ENCODE assay signal across 10 cellular contexts in genomic region chr15:50188793-50189192, GRCh38. TPM values are rescaled to one million over a fixed set of nuclear protein-coding genes. Genes with fewer than 3 reads are reported as not detected.
DNase-seq lines count a peak whose midpoint lies in the region; ATAC-seq, FAIRE-seq and TF ChIP-seq lines count a peak whose summit lies in the region.
"Not testable (repeated sequence)": the region's sequence is repeated elsewhere in the genome, so short reads cannot be mapped to it uniquely, and the experiment has no call there.
"Had no signal": no experiment of that assay in that cellular context is flagged by ENCODE, and none has a peak within 500 bp of the region (broad histone marks: within the 10 kb centered on the region; RNA-seq: fewer than 3 reads in every experiment).

No MANE protein-coding gene starts in this region.

- in situ Hi-C loops in K562 (cut with MboI) = not testable (repeated sequence)

- H3K4me1 ChIP-seq in BLaER1 (peaks cover 92% of the 10 kb centered on the region), K562 (replicated peaks in 1 of 2; ENCODE audit: control insufficient read depth in 2 of 2, insufficient read depth in 2 of 2, low read length in 2 of 2) (peaks cover 7 to 16% of the 10 kb centered on the region in 2 experiments), right lobe of liver (peaks cover 0 to 71% (median 27%) of the 10 kb centered on the region in 4 donors)
- H3K4me1 ChIP-seq in BLaER1 treated with 17β-estradiol and CSF1 and Interleukin-3, amounts not matched to agents 10 nM and 100 nM = peaks cover 5 to 92% (median 52%) of the 10 kb centered on the region in 10 experiments; a peak in 17 of 20 replicates
- H3K4me1 ChIP-seq in HEK293 (ENCODE audit: control insufficient read depth, insufficient read depth, low read length) = not testable (repeated sequence)

- peaks cover 12% of the 10 kb centered on the region; the same call in 2 of the 3 replicates for H3K79me2 ChIP-seq in K562 (ENCODE audit: control insufficient read depth, insufficient read depth, low read length)

- intact Hi-C loops in activated T-helper 2 cell treated with anti-CD3 and anti-CD28 coated beads, Interferon-gamma antibody, Interleukin-2, Interleukin-4, amounts not matched to agents 10 μg/mL and 5 μg/mL and 100 μg/mL, durations not matched to agents 14 hours and 24 hours and 36 hours (cut with micrococcal nuclease); K562 (cut with micrococcal nuclease): not testable (repeated sequence)
- intact Hi-C loops in right lobe of liver (cut with DNase I) = loop anchor here in 1 of 2 donors (10.0 kb wide), 1 partner anchor 66 kb away; no protein-coding TSS in a partner anchor

- not testable (repeated sequence) for FAIRE-seq in K562 (lab: Jason Lieb, UNC)

- POLR2A ChIA-PET in HEK293 (lab: Yijun Ruan, JAX) = not testable (repeated sequence)
- POLR2A ChIA-PET in K562 (lab: Yijun Ruan, JAX) = interaction anchor here (0.6 to 1.7 kb wide), 4 partner anchors 8 to 92 kb away, joined by 3 to 6 read pairs (median 4); no protein-coding TSS in a partner anchor

- H3K27me3 ChIP-seq in BLaER1; BLaER1 treated with 17β-estradiol and CSF1 and Interleukin-3, amounts not matched to agents 10 nM and 100 nM; K562 (ENCODE audit: control insufficient read depth in 2 of 2, insufficient read depth in 2 of 2, low read length in 2 of 2); right lobe of liver: not testable (repeated sequence)

- WGBS in K562 (ENCODE audit: insufficient coverage, low coverage, missing lambda C conversion rate) = 79% methylated on average over 3 of the region's 5 CpGs
- 75% methylated on average over 2 of the region's 5 CpGs for WGBS in right lobe of liver (ENCODE audit: insufficient coverage, low coverage, low lambda C conversion rate, missing lambda C conversion rate)

- H3K9me3 ChIP-seq in BLaER1; HEK293 (ENCODE audit: control insufficient read depth, insufficient read depth, low read depth, low read length); K562 (replicated peaks; ENCODE audit: control insufficient read depth, insufficient read depth, low read depth, low read length); right lobe of liver: not testable (repeated sequence)
- peaks cover 0 to 15% (median under 1%) of the 10 kb centered on the region in 11 experiments; a peak in 7 of 22 replicates for H3K9me3 ChIP-seq in BLaER1 treated with 17β-estradiol and CSF1 and Interleukin-3, amounts not matched to agents 10 nM and 100 nM (replicated peaks in 1 of 11)

- H3K4me1 Mint-ChIP-seq in activated T-helper 2 cell treated with anti-CD3 and anti-CD28 coated beads, Interferon-gamma antibody, Interleukin-2, Interleukin-4, amounts not matched to agents 10 μg/mL and 5 μg/mL and 100 μg/mL, durations not matched to agents 14 hours and 24 hours and 36 hours (ENCODE audit: low read depth) = peaks cover 48% of the 10 kb centered on the region
- H3K4me1 Mint-ChIP-seq in central memory CD8-positive, alpha-beta T cell = not testable (repeated sequence)
- H3K4me1 Mint-ChIP-seq in endothelial cell (ENCODE audit: unreplicated experiment) = peaks cover 13% of the 10 kb centered on the region

- H3K9me3 Mint-ChIP-seq in activated T-helper 2 cell treated with anti-CD3 and anti-CD28 coated beads, Interferon-gamma antibody, Interleukin-2, Interleukin-4, amounts not matched to agents 10 μg/mL and 5 μg/mL and 100 μg/mL, durations not matched to agents 14 hours and 24 hours and 36 hours; central memory CD8-positive, alpha-beta T cell; endothelial cell (ENCODE audit: unreplicated experiment): not testable (repeated sequence)

- not testable (repeated sequence) for H3K27me3 Mint-ChIP-seq in activated T-helper 2 cell treated with anti-CD3 and anti-CD28 coated beads, Interferon-gamma antibody, Interleukin-2, Interleukin-4, amounts not matched to agents 10 μg/mL and 5 μg/mL and 100 μg/mL, durations not matched to agents 14 hours and 24 hours and 36 hours (ENCODE audit: low read depth); central memory CD8-positive, alpha-beta T cell; endothelial cell (ENCODE audit: unreplicated experiment)

- CTCF ChIA-PET in HEK293 (lab: Yijun Ruan, JAX); K562 (lab: Yijun Ruan, JAX; ENCODE audit: low intra/inter-chr PET ratio): not testable (repeated sequence)

- H3K27ac Mint-ChIP-seq in activated T-helper 2 cell treated with anti-CD3 and anti-CD28 coated beads, Interferon-gamma antibody, Interleukin-2, Interleukin-4, amounts not matched to agents 10 μg/mL and 5 μg/mL and 100 μg/mL, durations not matched to agents 14 hours and 24 hours and 36 hours = peak overlapping the region; percentile 53
- peak overlapping the region; percentile 13 for H3K27ac Mint-ChIP-seq in central memory CD8-positive, alpha-beta T cell (ENCODE audit: low read depth)
- not testable (repeated sequence) for H3K27ac Mint-ChIP-seq in endothelial cell (ENCODE audit: unreplicated experiment)

- DNase-seq in activated T-helper 2 cell treated with anti-CD3 and anti-CD28 coated beads, Interferon-gamma antibody, Interleukin-2, Interleukin-4, amounts not matched to agents 10 μg/mL and 5 μg/mL and 100 μg/mL, durations not matched to agents 14 hours and 24 hours and 36 hours (ENCODE audit: low spot score); K562 (ENCODE audit: extremely low read depth in 1 of 4, low spot score in 3 of 4); central memory CD8-positive, alpha-beta T cell (ENCODE audit: low spot score in 2 of 2); endothelial cell (ENCODE audit: low spot score); right lobe of liver: not testable (repeated sequence)

- H3K36me3 ChIP-seq in BLaER1 = peaks cover 27% of the 10 kb centered on the region
- peaks cover 0 to 32% (median 0%) of the 10 kb centered on the region in 11 experiments; a peak in 7 of 22 replicates for H3K36me3 ChIP-seq in BLaER1 treated with 17β-estradiol and CSF1 and Interleukin-3, amounts not matched to agents 10 nM and 100 nM
- H3K36me3 ChIP-seq in HEK293 (ENCODE audit: control insufficient read depth in 2 of 2, insufficient read depth in 1 of 2, low read length in 2 of 2); K562 (ENCODE audit: control insufficient read depth, insufficient read depth, low read length); right lobe of liver: not testable (repeated sequence)

- not testable (repeated sequence) for BruUV-seq in K562 (replicated peaks; lab: Mats Ljungman, UMichigan)

- ATAC-seq in K562; central memory CD8-positive, alpha-beta T cell (replicated peaks; ENCODE audit: extremely low read depth, poor library complexity, severe bottlenecking); right lobe of liver: not testable (repeated sequence)

- not testable (repeated sequence) for TF ChIP-seq CTCF in HEK293 (tag by site-specific recombination; IDR thresholded peaks at IDR 0.05); K562 (IDR thresholded peaks at IDR 0.05 in 2 of 3, conservative IDR thresholded peaks at IDR 0.05 in 1 of 3; ENCODE audit: insufficient read depth in 2 of 3, low read depth in 1 of 3, low read length in 3 of 3); endothelial cell (IDR thresholded peaks at IDR 0.05; ENCODE audit: unreplicated experiment); right lobe of liver (IDR thresholded peaks at IDR 0.05)

- H2AFZ ChIP-seq in K562 (ENCODE audit: low read depth, low read length) = not testable (repeated sequence)

- TF ChIP-seq POLR2A in K562 (conservative IDR thresholded peaks at IDR 0.05); right lobe of liver (IDR thresholded peaks at IDR 0.05): not testable (repeated sequence)

- not testable (repeated sequence) for H3K9ac ChIP-seq in BLaER1; BLaER1 treated with 17β-estradiol and CSF1 and Interleukin-3, amounts not matched to agents 10 nM and 100 nM; K562 (ENCODE audit: insufficient read depth in 1 of 2, low read depth in 2 of 2, low read length in 2 of 2)

- not testable (repeated sequence) for H4K20me1 ChIP-seq in BLaER1; BLaER1 treated with 17β-estradiol and CSF1 and Interleukin-3, amounts not matched to agents 10 nM and 100 nM; K562 (replicated peaks; ENCODE audit: control insufficient read depth, insufficient read depth, low read length)

- H3K4me3 Mint-ChIP-seq in activated T-helper 2 cell treated with anti-CD3 and anti-CD28 coated beads, Interferon-gamma antibody, Interleukin-2, Interleukin-4, amounts not matched to agents 10 μg/mL and 5 μg/mL and 100 μg/mL, durations not matched to agents 14 hours and 24 hours and 36 hours (ENCODE audit: low read depth) = peak overlapping the region; percentile 5
- not testable (repeated sequence) for H3K4me3 Mint-ChIP-seq in central memory CD8-positive, alpha-beta T cell
- H3K4me3 Mint-ChIP-seq in endothelial cell (ENCODE audit: unreplicated experiment) = peak overlapping the region; percentile 31

- H3K4me3 ChIP-seq in BLaER1; BLaER1 treated with 17β-estradiol and CSF1 and Interleukin-3, amounts not matched to agents 10 nM and 100 nM; HEK293 (ENCODE audit: low read depth, low read length); K562; right lobe of liver: not testable (repeated sequence)

- peak overlapping the region; percentile 96 for H3K4me2 ChIP-seq in BLaER1
- H3K4me2 ChIP-seq in BLaER1 treated with 17β-estradiol and CSF1 and Interleukin-3, amounts not matched to agents 10 nM and 100 nM = peak overlapping the region in 7 of 11 experiments; percentile 8 to 89 (median 73); a peak in 12 of 22 replicates
- not testable (repeated sequence) for H3K4me2 ChIP-seq in K562 (ENCODE audit: insufficient read depth, low read length)

- TF ChIP-seq RAD21 in K562 (CRISPR knock-in tag; conservative IDR thresholded peaks at IDR 0.05 in 1 of 2, IDR thresholded peaks at IDR 0.05 in 1 of 2) = not testable (repeated sequence)

- H3K36me3 Mint-ChIP-seq in activated T-helper 2 cell treated with anti-CD3 and anti-CD28 coated beads, Interferon-gamma antibody, Interleukin-2, Interleukin-4, amounts not matched to agents 10 μg/mL and 5 μg/mL and 100 μg/mL, durations not matched to agents 14 hours and 24 hours and 36 hours (ENCODE audit: low read depth) = peaks cover 88% of the 10 kb centered on the region
- H3K36me3 Mint-ChIP-seq in central memory CD8-positive, alpha-beta T cell (ENCODE audit: insufficient read depth); endothelial cell (ENCODE audit: low read depth, unreplicated experiment): not testable (repeated sequence)

- not testable (repeated sequence) for TF ChIP-seq EP300 in K562 (IDR thresholded peaks at IDR 0.05; ENCODE audit: low read length)

- peak overlapping the region; percentile 78 for H3K27ac ChIP-seq in BLaER1
- H3K27ac ChIP-seq in BLaER1 treated with 17β-estradiol and CSF1 and Interleukin-3, amounts not matched to agents 10 nM and 100 nM = peak overlapping the region in 1 of 11 experiments; percentile 21; a peak in 2 of 22 replicates
- not testable (repeated sequence) for H3K27ac ChIP-seq in HEK293 (ENCODE audit: extremely low read depth, low read depth, low read length); K562 (ENCODE audit: extremely low read depth, low read depth, low read length)
- peak overlapping the region in 2 of 3 donors; percentile 27 to 91 for H3K27ac ChIP-seq in right lobe of liver

- H3K9me1 ChIP-seq in K562 (ENCODE audit: control insufficient read depth, insufficient read depth, low read length) = not testable (repeated sequence)

RNA-seq across cellular contexts. Expression of gene SLC27A2, which starts 6.8 kb away (rescaled TPM):
- total RNA-seq in activated T-helper 2 cell treated with anti-CD3 and anti-CD28 coated beads, Interferon-gamma antibody, Interleukin-2, Interleukin-4, amounts not matched to agents 10 μg/mL and 5 μg/mL and 100 μg/mL, durations not matched to agents 14 hours and 24 hours and 36 hours = 99.5 TPM in 2 replicates
- 18.7 and 19.9 TPM in 2 replicates for total RNA-seq in K562 (2011; cell fraction: chromatin; rRNA removed; ENCODE audit: low replicate concordance)
- 25.3 and 28.2 TPM in 2 replicates for total RNA-seq in K562 (2011; cell fraction: nucleolus; rRNA removed)
- 18.4 and 21.5 TPM in 2 replicates for total RNA-seq in K562 (2011; cell fraction: nucleoplasm; rRNA removed)
- 28.0 and 29.3 TPM in 2 replicates for total RNA-seq in K562 (2014; rRNA removed)
- total RNA-seq in K562 (2014; rRNA removed; fragmentation: Illumina TruSeq; extraction: Trizol) = 22.7 and 25.0 TPM in 2 replicates
- 33.1 and 38.0 TPM in 2 replicates for total RNA-seq in K562 (2015; rRNA removed; fragmentation: Illumina TruSeq; extraction: Trizol)
- total RNA-seq in K562 (2021) = 20.9 and 24.4 TPM in 2 replicates
- 17.5 and 17.8 TPM in 2 replicates for polyA plus RNA-seq in K562 (2011; rRNA removed)
- 12.9 and 18.4 TPM in 2 replicates for polyA plus RNA-seq in K562 (2011; cell fraction: cytosol; rRNA removed)
- 8.3 and 8.7 TPM in 2 replicates for polyA plus RNA-seq in K562 (2011; cell fraction: nucleus; rRNA removed)
- polyA plus RNA-seq in K562 (2012) = 20.3 and 44.3 TPM in 2 replicates
- 18.8 and 24.2 TPM in 2 replicates for polyA plus RNA-seq in K562 (2014; fragmentation: Illumina TruSeq; extraction: Trizol)
- 1 to 10 TPM; 4.9 to 6.8 TPM for polyA plus RNA-seq in K562 (2014; fragmentation: Nextera tagmentation; extraction: Ambion mirVana)
- polyA plus RNA-seq in K562 (2014; rRNA removed) = 16.6 and 27.7 TPM in 2 replicates
- polyA minus RNA-seq in K562 (2011; rRNA and poly(A)+ RNA removed) = 27.3 and 31.1 TPM in 2 replicates
- polyA minus RNA-seq in K562 (2011; cell fraction: cytosol; rRNA and poly(A)+ RNA removed) = 15.9 and 19.0 TPM in 2 replicates
- 11.8 and 13.1 TPM in 2 replicates for polyA minus RNA-seq in K562 (2011; cell fraction: nucleus; rRNA and poly(A)+ RNA removed)
- 0.51 TPM for total RNA-seq in endothelial cell (ENCODE audit: unreplicated experiment)
- 100 to 1,000 TPM in 5 of 6 experiments, 10 to 100 TPM in 1; 76.8 to 366 (median 172) TPM for total RNA-seq in right lobe of liver
- total RNA-seq: A172, G401 had no signal

Comparison
In these comparisons a context has a peak if more than half of its experiments do, and no peak if none do; other contexts are left out.
1. RNA of gene SLC27A2, which starts 6.8 kb away (total RNA-seq): 76.8 to 366 TPM in right lobe of liver, 99.5 TPM in activated T-helper 2 cell treated with anti-CD3 and anti-CD28 coated beads, Interferon-gamma antibody, Interleukin-2, Interleukin-4, amounts not matched to agents 10 μg/mL and 5 μg/mL and 100 μg/mL, durations not matched to agents 14 hours and 24 hours and 36 hours and 18.4 to 38.0 TPM in K562; 0.51 TPM in endothelial cell (single experiment); every median in the first group is over 10 times any median in the second.